41 cellular contexts compared by ENCODE assay signal in the genomic region with DNA sequence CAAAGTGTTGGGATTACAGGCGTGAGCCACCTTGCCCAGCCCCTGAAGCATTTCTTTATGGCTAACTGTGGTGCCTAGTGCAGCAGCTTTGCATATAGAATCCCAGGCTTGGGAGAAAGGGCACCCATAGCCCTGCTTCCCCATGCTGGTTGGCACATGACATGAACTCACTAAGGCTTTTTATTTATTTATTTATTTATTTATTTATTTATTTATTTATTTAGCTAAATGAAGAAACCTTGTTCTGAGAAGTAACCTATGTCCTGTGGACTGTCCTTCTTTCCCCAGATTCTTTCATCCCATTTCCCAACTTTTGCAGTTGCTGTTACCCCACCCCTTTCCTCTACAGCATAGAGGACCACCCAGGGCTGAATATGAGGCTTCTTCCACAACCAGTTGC. TPM values are rescaled to one million over a fixed set of nuclear protein-coding genes. Genes with fewer than 3 reads are reported as not detected.
"Had no signal": no experiment of that assay in that cellular context is flagged by ENCODE, and none has a peak within 500 bp of the region (broad histone marks: within the 10 kb centered on the region; RNA-seq: fewer than 3 reads in every experiment).

No MANE protein-coding gene starts in this region.

- H3K4me3 ChIP-seq: adrenal gland, ascending aorta, breast epithelium, cardiac muscle cell, esophagus squamous epithelium, gastroesophageal sphincter had no signal

- H3K27ac Mint-ChIP-seq: activated CD4-positive, alpha-beta memory T cell treated with anti-CD3 and anti-CD28 coated beads for 36 hours; activated CD4-positive, alpha-beta T cell treated with anti-CD3 and anti-CD28 coated beads for 36 hours; activated CD4-positive, alpha-beta T cell treated with anti-CD3 and anti-CD28 coated beads, Interleukin-2, amount 10 ng/mL, durations not matched to agents 24 days and 14 days; activated CD8-positive, alpha-beta memory T cell treated with anti-CD3 and anti-CD28 coated beads, Interleukin-2, amount 10 ng/mL, durations not matched to agents 7 days and 5 days; activated CD8-positive, alpha-beta T cell treated with anti-CD3 and anti-CD28 coated beads, Interleukin-2, amount 10 ng/mL, durations not matched to agents 7 days and 5 days; activated naive CD4-positive, alpha-beta T cell treated with anti-CD3 and anti-CD28 coated beads for 36 hours; activated naive CD4-positive, alpha-beta T cell treated with anti-CD3 and anti-CD28 coated beads, Interleukin-2, amount 50 U/mL, for 24 hours; activated naive CD8-positive, alpha-beta T cell treated with anti-CD3 and anti-CD28 coated beads for 36 hours; activated naive CD8-positive, alpha-beta T cell treated with anti-CD3 and anti-CD28 coated beads, Interleukin-2, amount 50 U/mL, for 24 hours; activated T-helper 1 cell treated with anti-CD3 and anti-CD28 coated beads, Interleukin-12 subunit alpha, Interleukin-12 subunit beta, Interleukin-2, Interleukin-4 antibody, amounts not matched to agents 30 ng/mL and 10 ng/mL and 1 ng/mL, durations not matched to agents 14 hours and 24 hours and 36 hours; activated T-helper 2 cell treated with anti-CD3 and anti-CD28 coated beads, Interferon-gamma antibody, Interleukin-2, Interleukin-4, amounts not matched to agents 10 μg/mL and 5 μg/mL and 100 μg/mL, durations not matched to agents 14 hours and 24 hours and 36 hours had no signal

- H3K27me3 Mint-ChIP-seq: activated CD4-positive, alpha-beta T cell treated with anti-CD3 and anti-CD28 coated beads for 36 hours; activated CD4-positive, alpha-beta T cell treated with anti-CD3 and anti-CD28 coated beads, Interleukin-2, amount 10 ng/mL, durations not matched to agents 24 days and 14 days; activated naive CD4-positive, alpha-beta T cell treated with anti-CD3 and anti-CD28 coated beads, Interleukin-2, amount 50 U/mL, for 24 hours; activated naive CD8-positive, alpha-beta T cell treated with anti-CD3 and anti-CD28 coated beads, Interleukin-2, amount 50 U/mL, for 24 hours had no signal

- H3K4me1 ChIP-seq: adrenal gland, ascending aorta, breast epithelium, esophagus squamous epithelium, gastroesophageal sphincter had no signal

- ATAC-seq: activated CD4-positive, alpha-beta T cell treated with anti-CD3 and anti-CD28 coated beads for 36 hours; activated CD8-positive, alpha-beta memory T cell treated with anti-CD3 and anti-CD28 coated beads, Interleukin-2, amount 10 ng/mL, durations not matched to agents 7 days and 5 days; activated CD8-positive, alpha-beta T cell treated with anti-CD3 and anti-CD28 coated beads, Interleukin-2, amount 10 ng/mL, durations not matched to agents 7 days and 5 days; activated naive CD8-positive, alpha-beta T cell treated with anti-CD3 and anti-CD28 coated beads, Interleukin-2, amount 50 U/mL, for 24 hours; gastroesophageal sphincter had no signal

- FAIRE-seq: colon, endometrium, endothelial cell of umbilical vein had no signal

- DNase-seq: activated CD4-positive, alpha-beta memory T cell treated with anti-CD3 and anti-CD28 coated beads for 36 hours; activated CD4-positive, alpha-beta T cell treated with anti-CD3 and anti-CD28 coated beads for 36 hours; activated CD4-positive, alpha-beta T cell treated with anti-CD3 and anti-CD28 coated beads, Interleukin-2, amount 10 ng/mL, durations not matched to agents 24 days and 14 days; activated CD4-positive, CD25-positive, alpha-beta regulatory T cell; activated CD4-positive, CD25-positive, alpha-beta regulatory T cell treated with anti-CD3 and anti-CD28 coated beads, Interleukin-2, amount 50 U/mL, for 72 hours; activated CD8-positive, alpha-beta memory T cell treated with anti-CD3 and anti-CD28 coated beads, Interleukin-2, amount 10 ng/mL, durations not matched to agents 7 days and 5 days; activated CD8-positive, alpha-beta memory T cell treated with anti-CD3 and anti-CD28 coated beads, Interleukin-2, amount 50 U/mL, for 4 hours; activated CD8-positive, alpha-beta T cell treated with anti-CD3 and anti-CD28 coated beads, Interleukin-2, amount 10 ng/mL, durations not matched to agents 7 days and 5 days; activated effector memory CD4-positive, alpha-beta T cell treated with anti-CD3 and anti-CD28 coated beads, Interleukin-2, amount 50 U/mL, for 16 hours; activated naive CD4-positive, alpha-beta T cell treated with anti-CD3 and anti-CD28 coated beads for 36 hours; activated naive CD8-positive, alpha-beta T cell treated with anti-CD3 and anti-CD28 coated beads for 36 hours; activated naive CD8-positive, alpha-beta T cell treated with anti-CD3 and anti-CD28 coated beads, Interleukin-2, amount 50 U/mL, for 24 hours; activated T-cell treated with anti-CD3 and anti-CD28 coated beads, Interleukin-2, amount 50 U/mL, for 1 hour; activated T-cell treated with anti-CD3 and anti-CD28 coated beads, Interleukin-2, amount 50 U/mL, for 48 hours; adrenal gland; amygdala; cortex of kidney; dermis blood vessel endothelial cell; effector CD8-positive, alpha-beta T cell; esophagus squamous epithelium; foreskin melanocyte; T-helper 2 cell had no signal

- H3K9me3 Mint-ChIP-seq: activated CD4-positive, alpha-beta memory T cell treated with anti-CD3 and anti-CD28 coated beads for 36 hours; activated CD4-positive, alpha-beta T cell treated with anti-CD3 and anti-CD28 coated beads, Interleukin-2, amount 10 ng/mL, durations not matched to agents 24 days and 14 days; activated naive CD4-positive, alpha-beta T cell treated with anti-CD3 and anti-CD28 coated beads for 36 hours; activated naive CD4-positive, alpha-beta T cell treated with anti-CD3 and anti-CD28 coated beads, Interleukin-2, amount 50 U/mL, for 24 hours; activated naive CD8-positive, alpha-beta T cell treated with anti-CD3 and anti-CD28 coated beads for 36 hours; activated naive CD8-positive, alpha-beta T cell treated with anti-CD3 and anti-CD28 coated beads, Interleukin-2, amount 50 U/mL, for 24 hours; activated T-helper 1 cell treated with anti-CD3 and anti-CD28 coated beads, Interleukin-12 subunit alpha, Interleukin-12 subunit beta, Interleukin-2, Interleukin-4 antibody, amounts not matched to agents 30 ng/mL and 10 ng/mL and 1 ng/mL, durations not matched to agents 14 hours and 24 hours and 36 hours; activated T-helper 2 cell treated with anti-CD3 and anti-CD28 coated beads, Interferon-gamma antibody, Interleukin-2, Interleukin-4, amounts not matched to agents 10 μg/mL and 5 μg/mL and 100 μg/mL, durations not matched to agents 14 hours and 24 hours and 36 hours; central memory CD8-positive, alpha-beta T cell had no signal

- H3K4me1 Mint-ChIP-seq: activated CD4-positive, alpha-beta T cell treated with anti-CD3 and anti-CD28 coated beads, Interleukin-2, amount 10 ng/mL, durations not matched to agents 24 days and 14 days; activated CD8-positive, alpha-beta memory T cell treated with anti-CD3 and anti-CD28 coated beads, Interleukin-2, amount 10 ng/mL, durations not matched to agents 7 days and 5 days; activated naive CD4-positive, alpha-beta T cell treated with anti-CD3 and anti-CD28 coated beads, Interleukin-2, amount 50 U/mL, for 24 hours; activated naive CD8-positive, alpha-beta T cell treated with anti-CD3 and anti-CD28 coated beads, Interleukin-2, amount 50 U/mL, for 24 hours; brain had no signal

- H3K27me3 ChIP-seq: ascending aorta, cardiac muscle cell, esophagus squamous epithelium had no signal

- H3K4me3 Mint-ChIP-seq: activated CD4-positive, alpha-beta memory T cell treated with anti-CD3 and anti-CD28 coated beads for 36 hours; activated CD4-positive, alpha-beta T cell treated with anti-CD3 and anti-CD28 coated beads for 36 hours; activated CD4-positive, alpha-beta T cell treated with anti-CD3 and anti-CD28 coated beads, Interleukin-2, amount 10 ng/mL, durations not matched to agents 24 days and 14 days; activated CD8-positive, alpha-beta memory T cell treated with anti-CD3 and anti-CD28 coated beads, Interleukin-2, amount 10 ng/mL, durations not matched to agents 7 days and 5 days; activated CD8-positive, alpha-beta T cell treated with anti-CD3 and anti-CD28 coated beads, Interleukin-2, amount 10 ng/mL, durations not matched to agents 7 days and 5 days; activated naive CD4-positive, alpha-beta T cell treated with anti-CD3 and anti-CD28 coated beads for 36 hours; activated naive CD4-positive, alpha-beta T cell treated with anti-CD3 and anti-CD28 coated beads, Interleukin-2, amount 50 U/mL, for 24 hours; activated naive CD8-positive, alpha-beta T cell treated with anti-CD3 and anti-CD28 coated beads for 36 hours; activated naive CD8-positive, alpha-beta T cell treated with anti-CD3 and anti-CD28 coated beads, Interleukin-2, amount 50 U/mL, for 24 hours; activated T-helper 1 cell treated with anti-CD3 and anti-CD28 coated beads, Interleukin-12 subunit alpha, Interleukin-12 subunit beta, Interleukin-2, Interleukin-4 antibody, amounts not matched to agents 30 ng/mL and 10 ng/mL and 1 ng/mL, durations not matched to agents 14 hours and 24 hours and 36 hours; brain; central memory CD8-positive, alpha-beta T cell had no signal

- H3K9me3 ChIP-seq: adrenal gland, ascending aorta, breast epithelium, esophagus squamous epithelium, gastroesophageal sphincter had no signal

- H3K27ac ChIP-seq: adrenal gland, ascending aorta, breast epithelium, cardiac muscle cell, epithelial cell of prostate, esophagus squamous epithelium, gastroesophageal sphincter had no signal

- H3K36me3 Mint-ChIP-seq: activated CD4-positive, alpha-beta memory T cell treated with anti-CD3 and anti-CD28 coated beads for 36 hours; activated CD8-positive, alpha-beta memory T cell treated with anti-CD3 and anti-CD28 coated beads, Interleukin-2, amount 10 ng/mL, durations not matched to agents 7 days and 5 days; activated naive CD4-positive, alpha-beta T cell treated with anti-CD3 and anti-CD28 coated beads, Interleukin-2, amount 50 U/mL, for 24 hours; activated naive CD8-positive, alpha-beta T cell treated with anti-CD3 and anti-CD28 coated beads for 36 hours; brain had no signal

RNA-seq across cellular contexts. Expression of a gene that starts 1.9 kb away (rescaled TPM):
- total RNA-seq: activated CD4-positive, alpha-beta memory T cell treated with anti-CD3 and anti-CD28 coated beads for 36 hours; activated CD4-positive, alpha-beta T cell treated with anti-CD3 and anti-CD28 coated beads for 36 hours; activated CD4-positive, alpha-beta T cell treated with anti-CD3 and anti-CD28 coated beads, Interleukin-2, amount 10 ng/mL, durations not matched to agents 24 days and 14 days; activated CD8-positive, alpha-beta memory T cell treated with anti-CD3 and anti-CD28 coated beads for 36 hours; activated CD8-positive, alpha-beta memory T cell treated with anti-CD3 and anti-CD28 coated beads, Interleukin-2, amount 10 ng/mL, durations not matched to agents 7 days and 5 days; activated CD8-positive, alpha-beta T cell treated with anti-CD3 and anti-CD28 coated beads, Interleukin-2, amount 10 ng/mL, durations not matched to agents 7 days and 5 days; activated naive CD4-positive, alpha-beta T cell treated with anti-CD3 and anti-CD28 coated beads for 36 hours; activated naive CD8-positive, alpha-beta T cell treated with anti-CD3 and anti-CD28 coated beads for 36 hours; activated T-helper 1 cell treated with anti-CD3 and anti-CD28 coated beads, Interleukin-12 subunit alpha, Interleukin-12 subunit beta, Interleukin-2, Interleukin-4 antibody, amounts not matched to agents 30 ng/mL and 10 ng/mL and 1 ng/mL, durations not matched to agents 14 hours and 24 hours and 36 hours; activated T-helper 2 cell treated with anti-CD3 and anti-CD28 coated beads, Interferon-gamma antibody, Interleukin-2, Interleukin-4, amounts not matched to agents 10 μg/mL and 5 μg/mL and 100 μg/mL, durations not matched to agents 14 hours and 24 hours and 36 hours; ascending aorta; cardiac muscle cell; cerebellum; dermis blood vessel endothelial cell; endothelial cell of umbilical vein; fibroblast of lung; fibroblast of villous mesenchyme; gastroesophageal sphincter; glomerular endothelial cell; T-helper 1 cell treated with Interleukin-12 subunit alpha and Interleukin-12 subunit beta and Interleukin-4 antibody, amounts not matched to agents 30 ng/mL and 1 ng/mL, for 36 hours had no signal
- polyA plus RNA-seq: adrenal gland, cardiac muscle cell, endothelial cell of umbilical vein, fibroblast of lung had no signal
